Comparison of ENCODE assay signal across 8 cellular contexts in genomic region chr2:181457741-181458425, GRCh38. TPM values are rescaled to one million over a fixed set of nuclear protein-coding genes. Genes with fewer than 3 reads are reported as not detected.
DNase-seq lines count a peak whose midpoint lies in the region; ATAC-seq and TF ChIP-seq lines count a peak whose summit lies in the region.

No MANE protein-coding gene starts in this region.

- H3K36me3 ChIP-seq in H7 (replicated peaks; ENCODE audit: control insufficient read depth, insufficient read depth, low read length) (no peaks in the 10 kb centered on the region), esophagus squamous epithelium (no peaks in the 10 kb centered on the region), neural cell (ENCODE audit: insufficient read depth, low read length) (no peaks in the 10 kb centered on the region), tibial artery (no peaks in the 10 kb centered on the region)

- intact Hi-C loops in esophagus squamous epithelium (cut with DNase I) = no loop called here
- intact Hi-C loops in tibial artery (cut with DNase I; ENCODE audit: low total_unique reads) = no loop called here

- no peak for TF ChIP-seq RAD21 in neural cell (conservative IDR thresholded peaks at IDR 0.05)

- TF ChIP-seq POLR2A in esophagus squamous epithelium (IDR thresholded peaks at IDR 0.05) = peak in 1 of 4 donors; percentile 36

- H3K4me2 ChIP-seq in neural cell (ENCODE audit: low read length) = peak overlapping the region; percentile 45

- peak overlapping the region; percentile 67 for H3K4me3 ChIP-seq in H7 (ENCODE audit: insufficient read depth, low read depth, low read length)
- peak overlapping the region; percentile 25 to 77 (median 50) for H3K4me3 ChIP-seq in esophagus squamous epithelium
- H3K4me3 ChIP-seq in neural cell (ENCODE audit: low read length) = peak overlapping the region; percentile 70
- H3K4me3 ChIP-seq in tibial artery = peak overlapping the region; percentile 45 to 62

- peaks cover 53% of the 10 kb centered on the region for H3K36me3 Mint-ChIP-seq in activated CD8-positive, alpha-beta memory T cell treated with anti-CD3 and anti-CD28 coated beads, Interleukin-2, amount 10 ng/mL, durations not matched to agents 7 days and 5 days

- CTCF ChIA-PET in activated CD8-positive, alpha-beta memory T cell treated with anti-CD3 and anti-CD28 coated beads, Interleukin-2, amount 10 ng/mL, durations not matched to agents 7 days and 5 days (lab: Charles Lee) = interaction anchor here (0.7 to 4.9 kb wide), 28 partner anchors 9 to 360 kb away, joined by 3 to 68 read pairs (median 6); no protein-coding TSS in a partner anchor

- H3F3A ChIP-seq in neural cell (ENCODE audit: insufficient read depth, low read length, poor library complexity, severe bottlenecking) = no peaks in the 10 kb centered on the region

- peak; percentile 17 for ATAC-seq in activated CD8-positive, alpha-beta memory T cell treated with anti-CD3 and anti-CD28 coated beads, Interleukin-2, amount 10 ng/mL, durations not matched to agents 7 days and 5 days

- no peaks in the 10 kb centered on the region for H3K9me2 ChIP-seq in neural cell (ENCODE audit: insufficient read depth, low read length)

- WGBS in esophagus squamous epithelium, 2 donors = 2 to 21% methylated on average over 10 to 28 of the region's 45 CpGs

- no peak for TF ChIP-seq EP300 in neural cell (conservative IDR thresholded peaks at IDR 0.05; ENCODE audit: poor library complexity, severe bottlenecking)

- H3K4me1 Mint-ChIP-seq in activated CD8-positive, alpha-beta memory T cell treated with anti-CD3 and anti-CD28 coated beads, Interleukin-2, amount 10 ng/mL, durations not matched to agents 7 days and 5 days = peaks cover 36% of the 10 kb centered on the region

- peak overlapping the region; percentile 97 for H3K27ac Mint-ChIP-seq in activated CD8-positive, alpha-beta memory T cell treated with anti-CD3 and anti-CD28 coated beads, Interleukin-2, amount 10 ng/mL, durations not matched to agents 7 days and 5 days

- DNase-seq in EH (ENCODE audit: low read depth) (peak; percentile 64), H7 (peak; percentile 32), NCI-H2171 treated with DMSO at 0.1 percent for 48 hours (lab: John Stamatoyannopoulos, UW) (peak; percentile 85), esophagus squamous epithelium (lab: John Stamatoyannopoulos, UW) (peak; percentile 20), tibial artery (peak; percentile 23 to 66), GM19238 (ENCODE audit: insufficient read length, low spot score) (no peak)
- DNase-seq in activated CD8-positive, alpha-beta memory T cell treated with anti-CD3 and anti-CD28 coated beads, Interleukin-2, amount 10 ng/mL, durations not matched to agents 7 days and 5 days = peak; percentile 78

- peak overlapping the region; percentile 99 for H3K4me3 Mint-ChIP-seq in activated CD8-positive, alpha-beta memory T cell treated with anti-CD3 and anti-CD28 coated beads, Interleukin-2, amount 10 ng/mL, durations not matched to agents 7 days and 5 days

- no peaks in the 10 kb centered on the region for H3K9me3 Mint-ChIP-seq in activated CD8-positive, alpha-beta memory T cell treated with anti-CD3 and anti-CD28 coated beads, Interleukin-2, amount 10 ng/mL, durations not matched to agents 7 days and 5 days (ENCODE audit: low read depth)

- H3K27me3 ChIP-seq in H7 (ENCODE audit: control insufficient read depth, insufficient read depth, low read length) = peaks cover 40% of the 10 kb centered on the region
- peaks cover 0 to 32% (median 0%) of the 10 kb centered on the region in 4 donors for H3K27me3 ChIP-seq in esophagus squamous epithelium
- peaks cover 45% of the 10 kb centered on the region for H3K27me3 ChIP-seq in neural cell (ENCODE audit: insufficient read depth, low read depth, low read length)
- peaks cover 0 to 26% of the 10 kb centered on the region in 2 donors for H3K27me3 ChIP-seq in tibial artery

- H3K79me2 ChIP-seq in neural cell (replicated peaks; ENCODE audit: insufficient read depth, low read length) = no peaks in the 10 kb centered on the region

- H4K20me1 ChIP-seq in neural cell (ENCODE audit: insufficient read depth) = no peaks in the 10 kb centered on the region

- H2AFZ ChIP-seq in neural cell (ENCODE audit: low read depth, low read length) = no peak overlapping the region

- TF ChIP-seq CTCF in esophagus squamous epithelium (IDR thresholded peaks at IDR 0.05) = no peak
- no peak for TF ChIP-seq CTCF in neural cell (IDR thresholded peaks at IDR 0.05; ENCODE audit: poor library complexity, severe bottlenecking)
- no peak for TF ChIP-seq CTCF in tibial artery (IDR thresholded peaks at IDR 0.05)

- peak overlapping the region; percentile 49 to 85 (median 68) for H3K27ac ChIP-seq in esophagus squamous epithelium
- no peak overlapping the region for H3K27ac ChIP-seq in neural cell (ENCODE audit: low read length)
- peak overlapping the region in 1 of 2 donors; percentile 2 for H3K27ac ChIP-seq in tibial artery

- H3K9me3 ChIP-seq in esophagus squamous epithelium (no peaks in the 10 kb centered on the region), neural cell (ENCODE audit: low read length) (no peaks in the 10 kb centered on the region), tibial artery (no peaks in the 10 kb centered on the region)

- no peak overlapping the region for H3K9ac ChIP-seq in neural cell (ENCODE audit: low read length)

- no peaks in the 10 kb centered on the region for H3K27me3 Mint-ChIP-seq in activated CD8-positive, alpha-beta memory T cell treated with anti-CD3 and anti-CD28 coated beads, Interleukin-2, amount 10 ng/mL, durations not matched to agents 7 days and 5 days

- H3K4me1 ChIP-seq in esophagus squamous epithelium (peaks cover 6 to 23% (median 7%) of the 10 kb centered on the region in 3 donors), tibial artery (peaks cover 0 to 20% (median 17%) of the 10 kb centered on the region in 4 donors)

TF ChIP-seq in neural cell, 6 proteins besides CTCF, POLR2A, EP300 and RAD21:
- TF ChIP-seq SMC3 (conservative IDR thresholded peaks at IDR 0.05; ENCODE audit: poor library complexity) (no peak), MXI1 (conservative IDR thresholded peaks at IDR 0.05; ENCODE audit: poor library complexity, severe bottlenecking) (no peak), POLR2AphosphoS5 (IDR thresholded peaks at IDR 0.05) (no peak), REST (IDR thresholded peaks at IDR 0.05; ENCODE audit: borderline replicate concordance) (no peak), TAF1 (IDR thresholded peaks at IDR 0.05; ENCODE audit: low read depth) (no peak), EZH2 (IDR thresholded peaks at IDR 0.05; ENCODE audit: borderline replicate concordance, insufficient read depth, low read length, poor library complexity, severe bottlenecking) (peak; percentile 5)

RNA-seq across cellular contexts. Expression of gene ITGA4, which starts 0.7 kb away (rescaled TPM):
- total RNA-seq in H7 (2014; rRNA removed; shearing (Covaris generic)) = 1.6 and 2.2 TPM in 2 replicates
- 100 to 1,000 TPM; 301 to 344 TPM for total RNA-seq in activated CD8-positive, alpha-beta memory T cell treated with anti-CD3 and anti-CD28 coated beads, Interleukin-2, amount 10 ng/mL, durations not matched to agents 7 days and 5 days
- 1 to 10 TPM; 1.6 to 9.0 (median 6.4) TPM for total RNA-seq in esophagus squamous epithelium
- 0.40 TPM in 1 of 2 replicates, not detected in the other for polyA plus RNA-seq in neural cell
- not detected in 2 replicates for polyA minus RNA-seq in neural cell

Comparison
In these comparisons a context has a peak if more than half of its experiments do, and no peak if none do; other contexts are left out.
1. RNA of gene ITGA4, which starts 0.7 kb away (total RNA-seq): 301 to 344 TPM in activated CD8-positive, alpha-beta memory T cell treated with anti-CD3 and anti-CD28 coated beads, Interleukin-2, amount 10 ng/mL, durations not matched to agents 7 days and 5 days; 1.6 to 9.0 TPM in esophagus squamous epithelium and 1.6 to 2.2 TPM in H7; every median in the first group is over 10 times any median in the second.
2. Peak in every context shown above with its lines, with median percentiles within 50 percentile points of each other: H3K4me3 ChIP-seq.